In the genomic region with DNA sequence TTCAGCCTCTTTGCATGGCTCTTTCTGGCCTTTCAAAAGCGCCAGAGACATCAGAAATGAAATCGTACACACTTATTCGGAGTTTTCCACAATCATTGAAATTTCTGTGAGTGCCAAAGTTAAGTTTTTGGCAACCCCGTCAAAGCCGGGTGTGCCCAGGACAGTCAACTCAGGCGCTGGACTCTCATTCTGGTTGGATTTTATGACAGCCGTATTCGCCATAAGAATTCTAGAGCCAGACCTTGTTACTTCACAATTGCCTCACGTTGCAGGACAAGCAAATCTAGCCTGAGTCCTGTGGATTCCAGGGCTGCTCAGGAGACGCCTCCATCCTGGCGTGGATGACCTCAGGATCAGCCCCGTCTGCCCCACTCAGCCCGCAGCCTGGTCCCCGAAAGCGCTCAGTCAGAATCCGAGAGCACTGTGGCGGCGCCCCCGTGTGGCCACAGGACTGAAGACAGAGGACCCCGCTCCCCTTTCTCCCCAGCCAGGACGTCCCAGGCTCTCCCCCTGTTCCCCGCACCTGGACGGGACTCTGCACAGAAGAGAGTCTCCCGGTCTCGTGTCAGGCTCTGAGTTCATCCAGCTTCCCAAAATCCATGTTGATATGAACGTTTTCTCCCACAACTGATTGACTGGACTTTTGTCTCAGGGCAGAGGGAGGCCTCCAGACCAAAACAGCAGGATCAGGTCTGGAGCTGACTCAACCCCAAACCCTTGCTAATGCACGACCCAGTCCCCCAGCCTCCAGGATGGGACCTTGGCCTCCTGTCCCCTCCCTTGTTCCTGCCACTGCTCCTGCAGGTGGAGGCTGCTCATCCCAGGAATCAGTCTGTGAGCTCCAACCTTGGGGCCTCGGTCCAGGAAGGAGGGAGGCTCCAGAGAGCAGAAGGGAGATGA, we compare ENCODE assay signal across 8 cellular contexts. TPM values are rescaled to one million over a fixed set of nuclear protein-coding genes. Genes with fewer than 3 reads are reported as not detected.
A peak's percentile ranks its signal among the peaks of the same experiment; 100 is the strongest.
DNase-seq lines count a peak whose midpoint lies in the region; ATAC-seq and TF ChIP-seq lines count a peak whose summit lies in the region.

No MANE protein-coding gene starts in this region.

- H3K9me3 ChIP-seq in BE2C, result peaks cover 3% of the 10 kb centered on the region; the same call in 1 of the 2 replicates
- H3K9me3 ChIP-seq in neutrophil, result no peaks in the 10 kb centered on the region
- peaks cover 0 to 7% (median 0%) of the 10 kb centered on the region in 3 donors for H3K9me3 ChIP-seq in tibial artery

- no peaks in the 10 kb centered on the region for H3K36me3 ChIP-seq in BE2C
- H3K36me3 ChIP-seq in neutrophil, result no peaks in the 10 kb centered on the region
- no peaks in the 10 kb centered on the region for H3K36me3 ChIP-seq in tibial artery

- peaks cover 40% of the 10 kb centered on the region for H3K27me3 ChIP-seq in BE2C
- peaks cover 96% of the 10 kb centered on the region for H3K27me3 ChIP-seq in neutrophil
- H3K27me3 ChIP-seq in tibial artery, result no peaks in the 10 kb centered on the region

- peak; percentile 82 for TF ChIP-seq CTCF in BE2C (IDR thresholded peaks at IDR 0.05; ENCODE audit: low read depth, low read length)
- TF ChIP-seq CTCF in neutrophil (IDR thresholded peaks at IDR 0.05), result peak; percentile 77
- peak; percentile 79 to 91 for TF ChIP-seq CTCF in tibial artery (IDR thresholded peaks at IDR 0.05)

- H3K4me3 ChIP-seq in BE2C (ENCODE audit: low read depth, low read length), result no peak overlapping the region
- H3K4me3 ChIP-seq in neutrophil (ENCODE audit: low read depth in 1 of 2, low read length in 1 of 2), result no peak overlapping the region
- peak overlapping the region in 1 of 2 donors; percentile 41 for H3K4me3 ChIP-seq in tibial artery

- intact Hi-C loops in tibial artery (cut with DNase I; ENCODE audit: low total_unique reads), result loop anchor here (2.0 kb wide), 1 partner anchor 45 kb away; no protein-coding TSS in a partner anchor

- H3K4me1 ChIP-seq in BE2C (no peaks in the 10 kb centered on the region), neutrophil (ENCODE audit: control insufficient read depth in 1 of 2, insufficient read depth in 1 of 2, low read depth in 1 of 2, low read length in 1 of 2) (peaks cover 0 to 7% of the 10 kb centered on the region in 2 experiments), tibial artery (peaks cover 0 to 8% (median 1%) of the 10 kb centered on the region in 4 donors)

- H3K27ac ChIP-seq in neutrophil, result no peak overlapping the region
- H3K27ac ChIP-seq in tibial artery, result no peak overlapping the region

- ATAC-seq in GM18861 (IDR thresholded peaks at IDR 0.05; ENCODE audit: unreplicated experiment), result no peak

- DNase-seq in BE2C (peak; percentile 73), GM19238 (ENCODE audit: insufficient read length, low spot score) (peak; percentile 78), OCI-M2 (lab: John Stamatoyannopoulos, UW; ENCODE audit: unreplicated experiment) (peak; percentile 26), foreskin melanocyte (peak; percentile 40), tibial artery (peak; percentile 86 to 88)
- DNase-seq in activated T-cell treated with anti-CD3 and anti-CD28 coated beads, Interleukin-2, amount 50 U/mL, for 48 hours, result peak; percentile 91 to 92

RNA-seq across cellular contexts. Expression of a gene that starts 38.2 kb away (rescaled TPM):
- polyA plus RNA-seq in BE2C (2012; ENCODE audit: insufficient read depth, insufficient read length, low read depth), result not detected

RNA-seq across cellular contexts. Expression of a gene that starts 56.3 kb away (rescaled TPM):
- polyA plus RNA-seq in BE2C (2012; ENCODE audit: insufficient read depth, insufficient read length, low read depth), result 0.29 TPM

Comparison
In these comparisons a context has a peak if more than half of its experiments do, and no peak if none do; other contexts are left out.
1. DNase-seq: peak in every context shown above with its lines; median percentile 92 in activated T-cell treated with anti-CD3 and anti-CD28 coated beads, Interleukin-2, amount 50 U/mL, for 48 hours; 87 in tibial artery; 78 in GM19238; 73 in BE2C; 40 in foreskin melanocyte; 26 in OCI-M2.